Comparison of ENCODE assay signal across 19 cellular contexts in the genomic region with DNA sequence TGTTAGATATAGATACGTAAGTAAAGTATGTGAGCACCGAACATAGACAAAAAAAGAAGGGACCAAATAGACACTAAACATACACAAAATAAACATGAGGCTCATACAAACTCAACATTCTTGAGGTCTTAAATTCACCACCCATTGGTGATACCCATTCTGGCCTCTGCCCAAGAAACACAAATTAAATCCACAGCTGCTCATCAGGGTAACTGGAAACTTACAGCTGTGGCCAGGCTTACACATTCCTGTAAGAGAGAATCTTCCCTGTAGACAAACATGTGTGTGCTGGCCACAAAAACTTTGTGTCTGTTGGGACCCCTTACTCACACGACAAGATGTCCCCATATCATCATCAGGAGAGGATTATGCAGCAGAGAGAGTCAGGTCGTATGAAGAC.
"Had no signal": no experiment of that assay in that cellular context is flagged by ENCODE, and none has a peak within 500 bp of the region (broad histone marks: within the 10 kb centered on the region; RNA-seq: fewer than 3 reads in every experiment).

No MANE protein-coding gene starts in this region.

- H3K4me2 ChIP-seq: smooth muscle cell had no signal

- H3K4me3 ChIP-seq: heart left ventricle, smooth muscle cell, thoracic aorta had no signal

- H3K9me3 ChIP-seq: heart left ventricle, thoracic aorta had no signal

- H3K27ac ChIP-seq: brain microvascular endothelial cell, heart left ventricle, thoracic aorta, VCaP had no signal

- ATAC-seq: activated CD4-positive, CD25-positive, alpha-beta regulatory T cell treated with anti-CD3 and anti-CD28 coated beads, Interleukin-2, amount 50 U/mL, for 24 hours; activated CD8-positive, alpha-beta memory T cell treated with anti-CD3 and anti-CD28 coated beads, Interleukin-2, amount 10 ng/mL, durations not matched to agents 7 days and 5 days; activated CD8-positive, alpha-beta T cell treated with anti-CD3 and anti-CD28 coated beads for 36 hours; heart left ventricle; sciatic nerve had no signal

- H3K36me3 ChIP-seq: brain microvascular endothelial cell, thoracic aorta had no signal

- H3K27me3 ChIP-seq: brain microvascular endothelial cell, heart left ventricle had no signal

- DNase-seq: activated CD4-positive, alpha-beta T cell treated with anti-CD3 and anti-CD28 coated beads, Interleukin-2, amount 10 ng/mL, durations not matched to agents 24 days and 14 days; activated CD8-positive, alpha-beta memory T cell treated with anti-CD3 and anti-CD28 coated beads, Interleukin-2, amount 10 ng/mL, durations not matched to agents 7 days and 5 days; activated CD8-positive, alpha-beta T cell treated with anti-CD3 and anti-CD28 coated beads for 36 hours; activated effector memory CD4-positive, alpha-beta T cell treated with anti-CD3 and anti-CD28 coated beads, Interleukin-2, amount 50 U/mL, for 16 hours; activated naive CD4-positive, alpha-beta T cell treated with anti-CD3 and anti-CD28 coated beads, Interleukin-2, amount 50 U/mL, for 16 hours; activated T-cell treated with anti-CD3 and anti-CD28 coated beads for 4 hours; aorta; brain microvascular endothelial cell; caudate nucleus; effector memory CD4-positive, alpha-beta T cell; heart left ventricle; occipital lobe; stimulated activated CD4-positive, alpha-beta T cell treated with anti-CD3 and anti-CD28 coated beads, Interleukin-2, amount 100 ng/mL, for 48 hours; stimulated activated naive CD4-positive, alpha-beta T cell treated with Interleukin-2 at 50 U/mL for 16 hours had no signal

- H3K4me1 ChIP-seq: heart left ventricle had no signal
